8 cellular contexts compared by ENCODE assay signal in the genomic region with DNA sequence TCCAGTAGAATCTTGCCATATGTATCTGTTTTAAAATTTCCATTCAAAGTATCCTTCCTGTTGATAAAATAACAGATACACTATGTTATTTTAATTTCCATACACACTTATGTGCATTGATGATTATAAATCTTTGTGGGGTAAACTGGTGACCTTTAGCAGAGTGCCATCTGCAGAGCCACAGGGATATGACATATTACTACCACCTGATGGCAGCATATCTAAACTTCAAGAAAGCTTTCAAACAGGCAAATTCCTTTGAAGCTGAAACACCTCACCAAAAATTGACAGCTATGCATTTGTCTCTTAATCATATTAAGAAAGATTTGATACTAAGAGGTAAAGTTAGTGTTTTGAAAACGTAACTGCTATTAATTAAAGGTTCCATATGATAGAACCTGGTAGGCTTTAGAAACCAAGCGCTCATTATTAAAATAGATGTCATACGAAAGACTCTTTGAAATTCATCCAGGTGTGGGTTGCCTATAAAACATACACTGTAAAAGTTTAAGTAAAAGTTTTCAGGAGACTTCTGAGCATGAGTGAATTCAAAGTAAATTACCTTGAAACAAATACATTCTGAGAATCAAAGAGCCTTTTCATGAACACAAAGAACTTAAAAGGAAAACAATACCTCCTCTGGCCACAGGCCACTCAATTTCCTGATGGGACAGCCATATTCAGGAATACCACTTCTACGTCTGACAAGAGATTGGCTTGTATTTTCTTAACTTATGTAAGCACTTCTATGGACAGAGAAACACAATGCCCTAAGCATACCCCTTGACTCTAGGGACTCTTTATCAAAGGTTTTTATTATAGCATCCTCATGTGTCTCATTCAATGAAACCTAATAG.
DNase-seq lines count a peak whose midpoint lies in the region; ATAC-seq and TF ChIP-seq lines count a peak whose summit lies in the region.

No MANE protein-coding gene starts in this region.

- intact Hi-C loops in Calu3 (cut with micrococcal nuclease; ENCODE audit: unreplicated experiment): loop anchor here (1.0 to 5.0 kb wide), 4 partner anchors 168 to 382 kb away; no protein-coding TSS in a partner anchor

- no peaks in the 10 kb centered on the region for H3K4me1 ChIP-seq in iPS DF 6.9 (ENCODE audit: control insufficient read depth, insufficient read depth, low read length)
- peaks cover 2 to 6% of the 10 kb centered on the region in 2 donors for H3K4me1 ChIP-seq in neuronal stem cell (ENCODE audit: control insufficient read depth in 2 of 2, insufficient read depth in 1 of 2, low read depth in 1 of 2, low read length in 2 of 2)

- H3K9me3 Mint-ChIP-seq in Calu3 (ENCODE audit: low read depth, unreplicated experiment): no peaks in the 10 kb centered on the region
- no peaks in the 10 kb centered on the region for H3K9me3 Mint-ChIP-seq in type B pancreatic cell

- H3K4ac ChIP-seq in neuronal stem cell (ENCODE audit: low read length): no peak overlapping the region

- H2AFZ ChIP-seq in neuronal stem cell (ENCODE audit: low read length): no peak overlapping the region

- H3K4me2 ChIP-seq in neuronal stem cell (ENCODE audit: insufficient read depth, low read length, poor library complexity, severe bottlenecking): no peak overlapping the region

- H3K36me3 Mint-ChIP-seq in Calu3 (ENCODE audit: insufficient read depth, unreplicated experiment) (no peaks in the 10 kb centered on the region), type B pancreatic cell (no peaks in the 10 kb centered on the region)

- TF ChIP-seq CTCF in Calu3 (IDR thresholded peaks at IDR 0.05; ENCODE audit: unreplicated experiment) (peak; percentile 52), type B pancreatic cell (conservative IDR thresholded peaks at IDR 0.05) (peak; percentile 68)

- no peaks in the 10 kb centered on the region for H3K9me3 ChIP-seq in iPS DF 6.9 (ENCODE audit: control insufficient read depth, insufficient read depth, low read length)
- H3K9me3 ChIP-seq in neuronal stem cell (replicated peaks in 1 of 2; ENCODE audit: control insufficient read depth in 2 of 2, insufficient read depth in 1 of 2, low read depth in 1 of 2, low read length in 2 of 2): no peaks in the 10 kb centered on the region

- no peak overlapping the region for H4K8ac ChIP-seq in neuronal stem cell (ENCODE audit: low read depth, low read length)

- no peak overlapping the region for H2BK120ac ChIP-seq in neuronal stem cell (ENCODE audit: low read depth, low read length)

- H3K27me3 Mint-ChIP-seq in Calu3 (ENCODE audit: unreplicated experiment) (no peaks in the 10 kb centered on the region), type B pancreatic cell (no peaks in the 10 kb centered on the region)

- BruUV-seq in Calu3 (replicated peaks; lab: Mats Ljungman, UMichigan): no TSS peak

- no peak overlapping the region for H2BK15ac ChIP-seq in neuronal stem cell (ENCODE audit: low read length)

- DNase-seq in Calu3: peak; percentile 24
- peak; percentile 45 to 58 for DNase-seq in NCI-H446 (lab: John Stamatoyannopoulos, UW)
- peak; percentile 46 for DNase-seq in amniotic epithelial cell (ENCODE audit: low read depth)
- peak; percentile 11 for DNase-seq in iPS DF 6.9 (ENCODE audit: low read depth, low spot score)
- DNase-seq in type B pancreatic cell (ENCODE audit: extremely low spot score, unreplicated experiment): no peak
- DNase-seq in neuronal stem cell (ENCODE audit: low spot score): no peak

- H2BK12ac ChIP-seq in neuronal stem cell (ENCODE audit: low read length): no peak overlapping the region

- no peak overlapping the region for H2AK5ac ChIP-seq in neuronal stem cell (ENCODE audit: low read depth, low read length)

- no peaks in the 10 kb centered on the region for H3K79me1 ChIP-seq in neuronal stem cell (ENCODE audit: low read depth, low read length)

- H3K27me3 ChIP-seq in iPS DF 6.9 (ENCODE audit: control insufficient read depth, insufficient read depth, low read length): no peaks in the 10 kb centered on the region
- no peaks in the 10 kb centered on the region for H3K27me3 ChIP-seq in neuronal stem cell (ENCODE audit: control insufficient read depth in 3 of 3, insufficient read depth in 3 of 3, low read depth in 1 of 3, low read length in 3 of 3)

- no peak overlapping the region for H3K9ac ChIP-seq in neuronal stem cell (ENCODE audit: low read depth, low read length, poor library complexity)

- no peak overlapping the region for H2BK5ac ChIP-seq in neuronal stem cell (ENCODE audit: low read length)

- no peak overlapping the region for H3K23ac ChIP-seq in neuronal stem cell (ENCODE audit: low read depth, low read length, poor library complexity)

- ATAC-seq in GM18520 (IDR thresholded peaks at IDR 0.05; ENCODE audit: unreplicated experiment) (peak; percentile 61), HG02973 (IDR thresholded peaks at IDR 0.05; ENCODE audit: unreplicated experiment) (peak; percentile 82)

- H3K36me3 ChIP-seq in iPS DF 6.9 (ENCODE audit: control insufficient read depth, insufficient read depth, low read length): no peaks in the 10 kb centered on the region
- no peaks in the 10 kb centered on the region for H3K36me3 ChIP-seq in neuronal stem cell (replicated peaks in 1 of 2; ENCODE audit: control insufficient read depth in 2 of 2, insufficient read depth in 2 of 2, low read length in 2 of 2)

- H3K14ac ChIP-seq in neuronal stem cell (ENCODE audit: low read length): no peak overlapping the region

- no peak overlapping the region for H4K91ac ChIP-seq in neuronal stem cell (ENCODE audit: low read depth, low read length, poor library complexity)

- no peaks in the 10 kb centered on the region for H3K4me1 Mint-ChIP-seq in Calu3 (ENCODE audit: low read depth, unreplicated experiment)
- no peaks in the 10 kb centered on the region for H3K4me1 Mint-ChIP-seq in type B pancreatic cell (ENCODE audit: unreplicated experiment)

- H3K4me3 Mint-ChIP-seq in Calu3 (ENCODE audit: low read depth, unreplicated experiment) (no peak overlapping the region), type B pancreatic cell (no peak overlapping the region)

- H3K4me3 ChIP-seq in iPS DF 6.9 (ENCODE audit: low read length): no peak overlapping the region
- H3K4me3 ChIP-seq in neuronal stem cell (ENCODE audit: low read length in 2 of 2): no peak overlapping the region

- H3K18ac ChIP-seq in neuronal stem cell (ENCODE audit: low read length): no peak overlapping the region

- CTCF ChIA-PET in Calu3 (lab: Charles Lee): interaction anchor here (0.7 to 1.0 kb wide), 3 partner anchors 213 to 369 kb away, joined by 3 to 15 read pairs (median 6); no protein-coding TSS in a partner anchor

- no peak overlapping the region for H3K27ac Mint-ChIP-seq in Calu3 (ENCODE audit: unreplicated experiment)
- no peak overlapping the region for H3K27ac Mint-ChIP-seq in type B pancreatic cell

- no CpG with 5 or more reads among the region's 4 CpGs for WGBS in iPS DF 6.9 (ENCODE audit: insufficient coverage, insufficient read length)
- no CpG with 5 or more reads among the region's 4 CpGs for WGBS in neuronal stem cell (ENCODE audit: extremely low coverage in 2 of 2, insufficient read length in 2 of 2, insufficient replicate concordance in 1 of 2), 2 donors

- no peak overlapping the region for H3K27ac ChIP-seq in iPS DF 6.9 (ENCODE audit: low read length)
- no peak overlapping the region for H3K27ac ChIP-seq in neuronal stem cell (replicated peaks; ENCODE audit: low read length)

Comparison
In these comparisons a context has a peak if more than half of its experiments do, and no peak if none do; other contexts are left out.
1. DNase-seq: peak in Calu3 (single experiment), NCI-H446 (2 of 2), amniotic epithelial cell (single experiment) and iPS DF 6.9 (single experiment); none in type B pancreatic cell (single experiment) and neuronal stem cell (single experiment).